28 cellular contexts compared by ENCODE assay signal in the genomic region with DNA sequence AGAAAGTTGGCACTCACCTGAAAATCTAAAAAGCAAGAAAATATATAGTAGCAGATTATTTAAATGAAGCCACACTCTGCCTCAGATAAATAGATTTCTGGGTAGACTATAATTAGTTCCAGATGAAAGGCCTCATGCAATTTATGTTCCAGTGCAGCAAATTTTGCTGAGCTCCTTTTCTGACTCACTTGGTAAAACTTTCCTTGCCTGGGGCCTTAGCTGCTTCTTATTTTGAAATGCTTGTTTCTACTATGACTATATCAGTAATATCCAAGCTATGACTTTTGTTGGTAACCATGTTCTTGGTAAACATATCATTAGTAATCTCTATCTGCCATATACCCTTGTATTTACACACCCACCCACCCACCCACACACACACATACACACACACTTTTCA.
DNase-seq lines count a peak whose midpoint lies in the region; FAIRE-seq and TF ChIP-seq lines count a peak whose summit lies in the region.
"Had no signal": no experiment of that assay in that cellular context is flagged by ENCODE, and none has a peak within 500 bp of the region (broad histone marks: within the 10 kb centered on the region; RNA-seq: fewer than 3 reads in every experiment).

No MANE protein-coding gene starts in this region.

- CTCF ChIA-PET in MCF 10A (lab: Yijun Ruan, JAX): no interaction called here
- CTCF ChIA-PET in mammary epithelial cell (lab: Charles Lee; ENCODE audit: low non-redundant PET): no interaction called here

- H3K27ac Mint-ChIP-seq in MCF 10A (ENCODE audit: low read depth, unreplicated experiment): peak overlapping the region; percentile 32
- H3K27ac Mint-ChIP-seq: CD14-positive monocyte; CD8-positive, alpha-beta memory T cell had no signal

- H3K4me2 ChIP-seq in mammary epithelial cell (ENCODE audit: insufficient read depth, low read depth, low read length): no peak overlapping the region
- H3K4me2 ChIP-seq: PC-9 had no signal

- TF ChIP-seq CTCF in MCF 10A (IDR thresholded peaks at IDR 0.05; ENCODE audit: unreplicated experiment) (no peak), mammary epithelial cell (conservative IDR thresholded peaks at IDR 0.05 in 1 of 2, IDR thresholded peaks at IDR 0.05 in 1 of 2; ENCODE audit: extremely low read depth in 1 of 2, insufficient read depth in 1 of 2, low read depth in 1 of 2, low read length in 2 of 2) (no peak), bronchial epithelial cell (IDR thresholded peaks at IDR 0.05; ENCODE audit: insufficient read depth, low read length, severe bottlenecking) (no peak)

- POLR2A ChIA-PET in MCF 10A (lab: Yijun Ruan, JAX): no interaction called here

- H3K9me3 ChIP-seq in mammary epithelial cell (replicated peaks; ENCODE audit: insufficient read depth, low read length): peaks cover 6% of the 10 kb centered on the region
- H3K9me3 ChIP-seq: BE2C, MG63 had no signal

- H3K27me3 ChIP-seq in mammary epithelial cell (ENCODE audit: insufficient read depth, low read length) (no peaks in the 10 kb centered on the region), bronchial epithelial cell (ENCODE audit: control insufficient read depth, insufficient read depth, low read length) (no peaks in the 10 kb centered on the region)
- H3K27me3 ChIP-seq: BE2C, MG63 had no signal

- DNase-seq in MCF 10A (ENCODE audit: unreplicated experiment): peak; percentile 48
- DNase-seq in mammary epithelial cell: no peak
- DNase-seq in bronchial epithelial cell (ENCODE audit: low read depth): peak; percentile 8
- DNase-seq in foreskin melanocyte: peak; percentile 52
- DNase-seq in NCI-H2107 (lab: John Stamatoyannopoulos, UW): no peak
- DNase-seq in activated effector memory CD4-positive, alpha-beta T cell treated with anti-CD3 and anti-CD28 coated beads, Interleukin-2, amount 50 U/mL, for 16 hours: no peak
- DNase-seq in HCEC 1CT: no peak
- DNase-seq: BE2C; CD8-positive, alpha-beta memory T cell; DMS153; DND-41; H7; Kasumi-1; MG63; NCI-H1105 treated with DMSO at 0.1 percent for 48 hours; NCI-H146; NCI-H1930; NCI-H446; NCI-H524 treated with DMSO at 0.1 percent for 48 hours; NCI-H774; PC-9; Right ventricle myocardium superior; RPMI8226 had no signal

- intact Hi-C loops in MCF 10A (cut with micrococcal nuclease) (no loop called here), mammary epithelial cell (cut with micrococcal nuclease) (no loop called here)

- H2AFZ ChIP-seq in mammary epithelial cell (ENCODE audit: low read depth, low read length): no peak overlapping the region
- H2AFZ ChIP-seq: PC-9 had no signal

- H3K36me3 ChIP-seq in mammary epithelial cell (ENCODE audit: insufficient read depth, low read length) (no peaks in the 10 kb centered on the region), bronchial epithelial cell (ENCODE audit: control insufficient read depth, insufficient read depth, low read length) (no peaks in the 10 kb centered on the region)
- H3K36me3 ChIP-seq: BE2C, MG63 had no signal

- H3K4me3 ChIP-seq in mammary epithelial cell (replicated peaks in 1 of 3; ENCODE audit: insufficient read depth in 1 of 3, low read depth in 2 of 3, low read length in 3 of 3) (no peak overlapping the region), bronchial epithelial cell (ENCODE audit: low read depth, low read length) (no peak overlapping the region)
- H3K4me3 ChIP-seq: K562, MG63, PC-9 had no signal

- no peak overlapping the region for H3K9ac ChIP-seq in mammary epithelial cell (ENCODE audit: insufficient read depth, low read length)

- no peaks in the 10 kb centered on the region for H3K79me2 ChIP-seq in mammary epithelial cell (ENCODE audit: insufficient read depth, low read length)

- no peak overlapping the region for H3K4me3 Mint-ChIP-seq in MCF 10A (ENCODE audit: unreplicated experiment)
- H3K4me3 Mint-ChIP-seq: CD14-positive monocyte; CD8-positive, alpha-beta memory T cell had no signal

- H3K27ac ChIP-seq in mammary epithelial cell (ENCODE audit: insufficient read depth, low read depth, low read length): no peak overlapping the region
- H3K27ac ChIP-seq: 22Rv1, PC-9 had no signal

- no peaks in the 10 kb centered on the region for H4K20me1 ChIP-seq in mammary epithelial cell (ENCODE audit: insufficient read depth, low read length)

- no TSS peak for BruUV-seq in MCF 10A (replicated peaks; lab: Mats Ljungman, UMichigan)
- no TSS peak for BruUV-seq in mammary epithelial cell (replicated peaks; lab: Mats Ljungman, UMichigan)

- no peaks in the 10 kb centered on the region for H3K27me3 Mint-ChIP-seq in MCF 10A (ENCODE audit: insufficient read depth, unreplicated experiment)

- dilution Hi-C loops in mammary epithelial cell (cut with HindIII; ENCODE audit: low sequenced_read_pairs): no loop called here

- H3K9me3 Mint-ChIP-seq in MCF 10A (ENCODE audit: unreplicated experiment): peaks cover 17% of the 10 kb centered on the region

- no peak for FAIRE-seq in bronchial epithelial cell (lab: Jason Lieb, UNC)
- FAIRE-seq: GM12892, HTR-8/SVneo, K562 had no signal

- H3K36me3 Mint-ChIP-seq in MCF 10A (ENCODE audit: insufficient read depth, unreplicated experiment): no peaks in the 10 kb centered on the region
- H3K36me3 Mint-ChIP-seq: CD14-positive monocyte; CD8-positive, alpha-beta memory T cell had no signal

- no peaks in the 10 kb centered on the region for H3K4me1 ChIP-seq in mammary epithelial cell (ENCODE audit: insufficient read depth, low read length)
- H3K4me1 ChIP-seq: BE2C had no signal

- in situ Hi-C loops in mammary epithelial cell (cut with MboI; ENCODE audit: low sequenced_read_pairs in 2 of 2): no loop called here

- H3K4me1 Mint-ChIP-seq in MCF 10A (ENCODE audit: insufficient read depth, unreplicated experiment): peaks cover 6% of the 10 kb centered on the region
- H3K4me1 Mint-ChIP-seq: CD14-positive monocyte; CD8-positive, alpha-beta memory T cell had no signal

Comparison
In these comparisons a context has a peak if more than half of its experiments do, and no peak if none do; other contexts are left out.
1. DNase-seq: peak in MCF 10A (single experiment), bronchial epithelial cell (single experiment) and foreskin melanocyte (single experiment); none in mammary epithelial cell (single experiment), NCI-H2107 (single experiment), activated effector memory CD4-positive, alpha-beta T cell treated with anti-CD3 and anti-CD28 coated beads, Interleukin-2, amount 50 U/mL, for 16 hours (single experiment) and HCEC 1CT (single experiment).